In the genomic region with DNA sequence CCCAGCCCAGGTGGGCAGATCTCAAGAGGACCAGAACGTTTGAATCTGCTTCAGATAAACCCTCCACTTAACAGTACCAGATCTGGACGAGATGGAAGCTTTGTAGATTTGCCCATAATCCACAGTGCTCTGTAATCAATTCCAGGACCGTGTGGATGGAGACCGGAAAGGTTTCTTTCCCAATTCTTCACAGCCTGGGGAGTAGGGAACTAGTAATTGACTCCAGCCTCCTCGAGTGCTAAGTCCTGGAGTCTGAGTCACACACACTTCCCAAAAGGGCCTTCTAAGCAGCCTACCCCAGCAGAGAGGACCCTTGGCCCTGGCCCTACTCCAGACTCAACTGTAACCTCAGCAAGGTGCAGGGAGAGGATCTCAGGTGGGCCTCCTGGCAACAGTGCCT, we compare ENCODE assay signal across 22 cellular contexts.
"Had no signal": no experiment of that assay in that cellular context is flagged by ENCODE, and none has a peak within 500 bp of the region (broad histone marks: within the 10 kb centered on the region; RNA-seq: fewer than 3 reads in every experiment).

No MANE protein-coding gene starts in this region.

- H3K9me3 Mint-ChIP-seq: activated naive CD4-positive, alpha-beta T cell treated with anti-CD3 and anti-CD28 coated beads, Interleukin-2, amount 50 U/mL, for 72 hours; activated T-helper 17 cell treated with anti-CD3 and anti-CD28 coated beads, Interleukin-2, amount 50 U/mL, for 72 hours; stimulated activated naive B cell treated with anti-CD40 and anti-IgM and Interleukin-4, amounts not matched to agents 10 μg/mL and 1 μg/mL and 100 μg/mL, for 72 hours had no signal

- H3K36me3 Mint-ChIP-seq: activated naive CD4-positive, alpha-beta T cell treated with anti-CD3 and anti-CD28 coated beads, Interleukin-2, amount 50 U/mL, for 72 hours had no signal

- FAIRE-seq: islet of Langerhans, small intestine had no signal

- H3K4me3 Mint-ChIP-seq: activated T-helper 17 cell treated with anti-CD3 and anti-CD28 coated beads, Interleukin-2, amount 50 U/mL, for 72 hours; neural crest cell; stimulated activated naive B cell treated with anti-CD40 and anti-IgM and Interleukin-4, amounts not matched to agents 10 μg/mL and 1 μg/mL and 100 μg/mL, for 72 hours had no signal

- DNase-seq: activated CD4-positive, alpha-beta T cell treated with anti-CD3 and anti-CD28 coated beads for 1 hour; activated CD4-positive, alpha-beta T cell treated with anti-CD3 and anti-CD28 coated beads, Interleukin-2, amount 50 U/mL, for 1 hour; activated T-cell treated with anti-CD3 and anti-CD28 coated beads, Interleukin-2, amount 50 U/mL, for 1 hour; aorta; brain microvascular endothelial cell; central memory CD4-positive, alpha-beta T cell; effector memory CD4-positive, alpha-beta T cell; heart left ventricle; mesendoderm; mucosa of descending colon; posterior cingulate gyrus; small intestine; stimulated activated CD4-positive, alpha-beta T cell treated with anti-CD3 and anti-CD28 coated beads, Interleukin-2, amount 100 ng/mL, for 24 hours; stimulated activated naive B cell treated with anti-CD40 and anti-IgM and Interleukin-4, amounts not matched to agents 10 μg/mL and 1 μg/mL and 100 μg/mL, for 72 hours; T-helper 9 cell; testis; upper lobe of left lung had no signal

- ATAC-seq: activated naive CD4-positive, alpha-beta T cell treated with anti-CD3 and anti-CD28 coated beads, Interleukin-2, amount 50 U/mL, for 72 hours; activated T-helper 17 cell treated with anti-CD3 and anti-CD28 coated beads, Interleukin-2, amount 50 U/mL, for 72 hours; heart left ventricle; mucosa of descending colon; sciatic nerve; stimulated activated naive B cell treated with anti-CD40 and anti-IgM and Interleukin-4, amounts not matched to agents 10 μg/mL and 1 μg/mL and 100 μg/mL, for 72 hours had no signal

- H3K27me3 ChIP-seq: brain microvascular endothelial cell, heart left ventricle, testis, upper lobe of left lung had no signal

- H3K36me3 ChIP-seq: brain microvascular endothelial cell, heart left ventricle, upper lobe of left lung had no signal

- H3K27ac Mint-ChIP-seq: activated naive CD4-positive, alpha-beta T cell treated with anti-CD3 and anti-CD28 coated beads, Interleukin-2, amount 50 U/mL, for 72 hours; activated T-helper 17 cell treated with anti-CD3 and anti-CD28 coated beads, Interleukin-2, amount 50 U/mL, for 72 hours; stimulated activated naive B cell treated with anti-CD40 and anti-IgM and Interleukin-4, amounts not matched to agents 10 μg/mL and 1 μg/mL and 100 μg/mL, for 72 hours had no signal

- H3K4me1 Mint-ChIP-seq: stimulated activated naive B cell treated with anti-CD40 and anti-IgM and Interleukin-4, amounts not matched to agents 10 μg/mL and 1 μg/mL and 100 μg/mL, for 72 hours had no signal

- H3K4me3 ChIP-seq: heart left ventricle, mucosa of descending colon, testis, upper lobe of left lung had no signal
